8 cellular contexts compared by ENCODE assay signal in genomic region chr17:30969989-30970680, GRCh38. TPM values are rescaled to one million over a fixed set of nuclear protein-coding genes. Genes with fewer than 3 reads are reported as not detected.
DNase-seq lines count a peak whose midpoint lies in the region; ATAC-seq and TF ChIP-seq lines count a peak whose summit lies in the region.

No MANE protein-coding gene starts in this region.

- H3K27ac ChIP-seq in breast epithelium (peak overlapping the region; percentile 95 to 96), subcutaneous abdominal adipose tissue (ENCODE audit: low read depth, low read length) (peak overlapping the region; percentile 89)

- H3K27me3 ChIP-seq in breast epithelium = no peaks in the 10 kb centered on the region
- H3K27me3 ChIP-seq in subcutaneous abdominal adipose tissue (ENCODE audit: control insufficient read depth in 5 of 5, insufficient read depth in 4 of 5, low read length in 5 of 5) = no peaks in the 10 kb centered on the region

- ATAC-seq in left colon = peak; percentile 31

- H3K9me3 ChIP-seq in breast epithelium (no peaks in the 10 kb centered on the region), subcutaneous abdominal adipose tissue (ENCODE audit: control insufficient read depth in 5 of 5, low read length in 5 of 5) (no peaks in the 10 kb centered on the region)

- no peak for TF ChIP-seq POLR2A in breast epithelium (IDR thresholded peaks at IDR 0.05)

- H3K36me3 ChIP-seq in breast epithelium (no peaks in the 10 kb centered on the region), subcutaneous abdominal adipose tissue (ENCODE audit: control insufficient read depth in 5 of 5, insufficient read depth in 5 of 5, low read length in 5 of 5) (peaks cover 0 to 4% (median 2%) of the 10 kb centered on the region in 5 donors)

- no peak for TF ChIP-seq CTCF in breast epithelium (IDR thresholded peaks at IDR 0.05)

- intact Hi-C loops in breast epithelium (cut with DNase I; ENCODE audit: low total_unique reads) (no loop called here), left colon (cut with DNase I, micrococcal nuclease) (no loop called here)

- no peaks in the 10 kb centered on the region for H3K4me1 ChIP-seq in breast epithelium
- H3K4me1 ChIP-seq in subcutaneous abdominal adipose tissue (ENCODE audit: control insufficient read depth in 5 of 5, insufficient read depth in 5 of 5, low read length in 5 of 5) = peaks cover 2 to 22% (median 21%) of the 10 kb centered on the region in 5 donors

- peak overlapping the region; percentile 65 to 92 (median 82) for H3K9ac ChIP-seq in subcutaneous abdominal adipose tissue (ENCODE audit: low read length in 5 of 5)

- H3K4me3 ChIP-seq in breast epithelium = peak overlapping the region; percentile 77 to 89 (median 81)
- H3K4me3 ChIP-seq in subcutaneous abdominal adipose tissue (ENCODE audit: low read depth in 1 of 5, low read length in 5 of 5) = peak overlapping the region; percentile 81 to 93 (median 86)

- DNase-seq in DMS79 (lab: John Stamatoyannopoulos, UW) (peak; percentile 47), DMS79 treated with DMSO at 0.1 percent for 48 hours (lab: John Stamatoyannopoulos, UW) (no peak), NCI-H69 (lab: John Stamatoyannopoulos, UW) (peak; percentile 29), breast epithelium (ENCODE audit: low spot score in 2 of 2) (peak in 1 of 2 donors; percentile 38), left colon (peak in 1 of 2 donors; percentile 51), NCI-H2029 (lab: John Stamatoyannopoulos, UW) (no peak)
- no peak for DNase-seq in effector CD4-positive, alpha-beta T cell

RNA-seq across cellular contexts. Expression of gene RNF135, which starts 0.7 kb away (rescaled TPM):
- total RNA-seq in breast epithelium (10 to 100 TPM; 29.2 to 50.2 (median 33.1) TPM), left colon (10 to 100 TPM; 19.2 to 27.0 TPM)

RNA-seq across cellular contexts. Expression of gene ADAP2, which starts 48.4 kb away (rescaled TPM):
- total RNA-seq in breast epithelium = 10 to 100 TPM in 2 of 3 donors, 1 to 10 TPM in 1; 7.5 to 40.0 (median 12.3) TPM
- total RNA-seq in left colon = 10 to 100 TPM in 1 of 2 donors, 1 to 10 TPM in 1; 6.2 to 14.4 TPM

Comparison
In these comparisons a context has a peak if more than half of its experiments do, and no peak if none do; other contexts are left out.
1. DNase-seq: peak in DMS79 (single experiment) and NCI-H69 (single experiment); none in DMS79 treated with DMSO at 0.1 percent for 48 hours (single experiment), effector CD4-positive, alpha-beta T cell (single experiment) and NCI-H2029 (single experiment).